ENCODE assay signal across 17 cellular contexts in genomic region chr19:4991538-4991937, GRCh38. TPM values are rescaled to one million over a fixed set of nuclear protein-coding genes. Genes with fewer than 3 reads are reported as not detected.
DNase-seq lines count a peak whose midpoint lies in the region; TF ChIP-seq lines count a peak whose summit lies in the region.
"Had no signal": no experiment of that assay in that cellular context is flagged by ENCODE, and none has a peak within 500 bp of the region (broad histone marks: within the 10 kb centered on the region; RNA-seq: fewer than 3 reads in every experiment).

No MANE protein-coding gene starts in this region.

- no peaks in the 10 kb centered on the region for H3K36me3 Mint-ChIP-seq in glutamatergic neuron (ENCODE audit: unreplicated experiment)
- peaks cover 29 to 30% of the 10 kb centered on the region in 2 donors for H3K36me3 Mint-ChIP-seq in CD4-positive, alpha-beta memory T cell

- POLR2A ChIA-PET in CD4-positive, alpha-beta memory T cell (lab: Charles Lee; ENCODE audit: partially characterized antibody) = no interaction called here

- H3K27ac ChIP-seq in 22Rv1 (peak overlapping the region; percentile 87), parathyroid adenoma (peak overlapping the region; percentile 80)
- no peak overlapping the region for H3K27ac ChIP-seq in CD4-positive, alpha-beta memory T cell (ENCODE audit: low read depth, low read length)
- H3K27ac ChIP-seq: BLaER1 treated with 17β-estradiol and CSF1 and Interleukin-3, amounts not matched to agents 10 nM and 100 nM; HL-60 had no signal

- intact Hi-C loops in CD4-positive, alpha-beta memory T cell (cut with micrococcal nuclease) = no loop called here

- H3K4me3 Mint-ChIP-seq in glutamatergic neuron (ENCODE audit: unreplicated experiment) = peak overlapping the region; percentile 46
- H3K4me3 Mint-ChIP-seq in CD4-positive, alpha-beta memory T cell = no peak overlapping the region
- H3K4me3 Mint-ChIP-seq: H9 had no signal

- H3K9ac ChIP-seq in parathyroid adenoma = no peak overlapping the region
- H3K9ac ChIP-seq: BLaER1 treated with 17β-estradiol and CSF1 and Interleukin-3, amounts not matched to agents 10 nM and 100 nM had no signal

- H3K9me3 Mint-ChIP-seq in glutamatergic neuron (ENCODE audit: unreplicated experiment) = peaks cover 7% of the 10 kb centered on the region
- H3K9me3 Mint-ChIP-seq in CD4-positive, alpha-beta memory T cell = peaks cover 0 to 10% (median under 1%) of the 10 kb centered on the region in 8 donors
- H3K9me3 Mint-ChIP-seq: H9 had no signal

- peak overlapping the region; percentile 16 for H3K4me2 ChIP-seq in parathyroid adenoma (ENCODE audit: low read length)
- H3K4me2 ChIP-seq: BLaER1 treated with 17β-estradiol and CSF1 and Interleukin-3, amounts not matched to agents 10 nM and 100 nM had no signal

- H2AFZ ChIP-seq in parathyroid adenoma = peak overlapping the region; percentile 30

- no peaks in the 10 kb centered on the region for H3K27me3 ChIP-seq in parathyroid adenoma (ENCODE audit: control insufficient read depth, insufficient read depth, low read length)
- no peaks in the 10 kb centered on the region for H3K27me3 ChIP-seq in CD4-positive, alpha-beta memory T cell (ENCODE audit: insufficient read depth, low read length)
- H3K27me3 ChIP-seq: BLaER1 treated with 17β-estradiol and CSF1 and Interleukin-3, amounts not matched to agents 10 nM and 100 nM; MG63 had no signal

- H3K36me3 ChIP-seq in parathyroid adenoma (ENCODE audit: control insufficient read depth, insufficient read depth, low read length) = no peaks in the 10 kb centered on the region
- no peaks in the 10 kb centered on the region for H3K36me3 ChIP-seq in CD4-positive, alpha-beta memory T cell (ENCODE audit: insufficient read depth, low read length)
- H3K36me3 ChIP-seq: MG63 had no signal

- no peaks in the 10 kb centered on the region for H3K9me3 ChIP-seq in parathyroid adenoma (ENCODE audit: control insufficient read depth, low read length)
- no peaks in the 10 kb centered on the region for H3K9me3 ChIP-seq in CD4-positive, alpha-beta memory T cell (ENCODE audit: control insufficient read depth in 1 of 2, low read length in 2 of 2)
- H3K9me3 ChIP-seq: MG63 had no signal

- peak; percentile 94 for DNase-seq in LNCaP clone FGC (ENCODE audit: low read depth)
- no peak for DNase-seq in glutamatergic neuron
- DNase-seq in GF-D8 (lab: John Stamatoyannopoulos, UW) = no peak
- DNase-seq in CD4-positive, alpha-beta memory T cell = no peak
- DNase-seq in NCI-H446 treated with DMSO at 0.1 percent for 48 hours (lab: John Stamatoyannopoulos, UW) = no peak
- DNase-seq: DMS79 treated with DMSO at 0.1 percent for 48 hours, H9, IMR-90, MG63, NCI-H1048, NCI-H1436, NCI-H1930, Right ventricle myocardium superior had no signal

- peaks cover 39% of the 10 kb centered on the region for H3K79me2 ChIP-seq in parathyroid adenoma

- H3K27ac Mint-ChIP-seq in glutamatergic neuron (ENCODE audit: unreplicated experiment) = peak overlapping the region; percentile 85
- peak overlapping the region in 1 of 7 donors; percentile 32 for H3K27ac Mint-ChIP-seq in CD4-positive, alpha-beta memory T cell

- H3K4me3 ChIP-seq in LNCaP clone FGC (ENCODE audit: low read depth, low read length) (no peak overlapping the region), parathyroid adenoma (ENCODE audit: low read depth, low read length) (no peak overlapping the region)
- no peak overlapping the region for H3K4me3 ChIP-seq in CD4-positive, alpha-beta memory T cell (ENCODE audit: low read length in 2 of 2)
- H3K4me3 ChIP-seq: BLaER1 treated with 17β-estradiol and CSF1 and Interleukin-3, amounts not matched to agents 10 nM and 100 nM; MG63 had no signal

- peaks cover 5% of the 10 kb centered on the region for H3K27me3 Mint-ChIP-seq in glutamatergic neuron (ENCODE audit: unreplicated experiment)
- H3K27me3 Mint-ChIP-seq in CD4-positive, alpha-beta memory T cell = no peaks in the 10 kb centered on the region

- H3K4me1 Mint-ChIP-seq in glutamatergic neuron (ENCODE audit: low read depth, unreplicated experiment) = peaks cover 45% of the 10 kb centered on the region
- H3K4me1 Mint-ChIP-seq in CD4-positive, alpha-beta memory T cell = peaks cover 13 to 42% (median 18%) of the 10 kb centered on the region in 4 donors

- CTCF ChIA-PET in CD4-positive, alpha-beta memory T cell (lab: Charles Lee; ENCODE audit: partially characterized antibody) = no interaction called here

- peaks cover 19% of the 10 kb centered on the region for H3K4me1 ChIP-seq in parathyroid adenoma
- peaks cover 3% of the 10 kb centered on the region for H3K4me1 ChIP-seq in CD4-positive, alpha-beta memory T cell (ENCODE audit: insufficient read depth, low read length)

- TF ChIP-seq CTCF in 22Rv1 (IDR thresholded peaks at IDR 0.05) (no peak), LNCaP clone FGC (IDR thresholded peaks at IDR 0.05; ENCODE audit: control insufficient read depth, extremely low read depth, insufficient read depth) (no peak), glutamatergic neuron (IDR thresholded peaks at IDR 0.05; ENCODE audit: partially characterized antibody, unreplicated experiment) (no peak), parathyroid adenoma (IDR thresholded peaks at IDR 0.05) (no peak)

RNA-seq across cellular contexts. Expression of gene KDM4B, which starts 22.6 kb away (rescaled TPM):
- total RNA-seq in glutamatergic neuron (ENCODE audit: unreplicated experiment) = 153 TPM
- total RNA-seq in CD4-positive, alpha-beta memory T cell = 10 to 100 TPM; 47.9 to 50.4 TPM
- 10 to 100 TPM in 1 of 2 donors, 1 to 10 TPM in 1; 3.2 to 11.9 TPM for polyA plus RNA-seq in CD4-positive, alpha-beta memory T cell
